Comparison of ENCODE assay signal across 11 cellular contexts in the genomic region with DNA sequence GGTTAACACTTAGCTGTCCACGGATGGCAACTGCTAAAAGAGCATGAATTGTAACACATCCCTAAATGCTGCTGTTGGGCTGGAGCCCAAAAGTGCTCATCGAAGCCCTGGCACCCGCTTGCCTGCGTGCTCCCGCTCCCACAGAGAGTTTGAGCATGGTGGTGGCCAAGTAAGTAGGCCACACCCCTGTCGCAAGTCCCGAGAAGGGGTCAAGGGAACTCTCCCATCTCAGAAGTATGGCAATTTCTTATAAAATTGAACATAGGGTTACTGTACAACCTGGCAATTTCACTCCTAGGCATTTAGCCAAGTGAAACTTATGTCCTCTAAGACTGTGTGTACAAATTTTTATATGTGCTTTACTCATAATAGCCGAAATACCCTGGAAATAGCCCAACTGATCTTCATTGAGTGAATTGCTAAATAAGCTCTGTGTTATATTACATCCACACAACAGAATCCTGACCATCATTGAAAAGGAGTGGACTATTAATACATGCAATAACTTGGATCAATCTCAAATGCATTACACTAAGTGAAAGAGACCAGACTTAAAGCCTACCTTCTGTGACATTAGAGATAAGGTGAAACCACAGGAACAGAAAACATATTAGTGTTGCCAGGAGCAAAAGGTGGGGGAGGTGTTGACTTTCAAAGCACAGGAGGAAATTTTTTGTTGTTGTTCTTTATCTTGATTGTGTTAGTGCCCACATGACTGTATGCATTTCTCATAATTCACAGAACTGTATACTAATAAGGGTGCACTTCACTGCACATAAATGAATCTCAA. TPM values are rescaled to one million over a fixed set of nuclear protein-coding genes. Genes with fewer than 3 reads are reported as not detected.
DNase-seq lines count a peak whose midpoint lies in the region; ATAC-seq and TF ChIP-seq lines count a peak whose summit lies in the region.
"Had no signal": no experiment of that assay in that cellular context is flagged by ENCODE, and none has a peak within 500 bp of the region (broad histone marks: within the 10 kb centered on the region; RNA-seq: fewer than 3 reads in every experiment).

No MANE protein-coding gene starts in this region.

- TF ChIP-seq CTCF in OCI-LY3 (IDR thresholded peaks at IDR 0.05; ENCODE audit: low read depth, low read length) = no peak

- peaks cover 6% of the 10 kb centered on the region for H3K36me3 Mint-ChIP-seq in activated CD4-positive, alpha-beta T cell treated with anti-CD3 and anti-CD28 coated beads, Interleukin-2, amount 10 ng/mL, durations not matched to agents 24 days and 14 days (ENCODE audit: low read depth)
- H3K36me3 Mint-ChIP-seq in stimulated activated effector memory CD8-positive, alpha-beta T cell treated with anti-CD3 and anti-CD28 coated beads, Interleukin-12 subunit alpha, Interleukin-12 subunit beta, amount 100 ng/mL, for 72 hours = peaks cover 6% of the 10 kb centered on the region

- peaks cover 60% of the 10 kb centered on the region for H3K4me1 ChIP-seq in OCI-LY3 (ENCODE audit: low read length)

- no peaks in the 10 kb centered on the region for H3K36me3 ChIP-seq in OCI-LY3 (replicated peaks; ENCODE audit: low read depth, low read length)
- H3K36me3 ChIP-seq: upper lobe of left lung had no signal

- peak overlapping the region; percentile 6; the same call in 1 of the 2 replicates for H3K4me2 ChIP-seq in OCI-LY3 (ENCODE audit: low read length)

- no peak overlapping the region for H2AFZ ChIP-seq in OCI-LY3 (ENCODE audit: low read depth, low read length)

- no peaks in the 10 kb centered on the region for H3K9me3 ChIP-seq in OCI-LY3 (ENCODE audit: insufficient read depth, low read length)
- H3K9me3 ChIP-seq: upper lobe of left lung had no signal

- H3K27ac ChIP-seq in OCI-LY3 (ENCODE audit: low read length) = no peak overlapping the region
- H3K27ac ChIP-seq: upper lobe of left lung had no signal

- H3K9me3 Mint-ChIP-seq in activated CD4-positive, alpha-beta T cell treated with anti-CD3 and anti-CD28 coated beads, Interleukin-2, amount 10 ng/mL, durations not matched to agents 24 days and 14 days = no peaks in the 10 kb centered on the region
- no peaks in the 10 kb centered on the region for H3K9me3 Mint-ChIP-seq in stimulated activated effector memory CD8-positive, alpha-beta T cell treated with anti-CD3 and anti-CD28 coated beads, Interleukin-12 subunit alpha, Interleukin-12 subunit beta, amount 100 ng/mL, for 72 hours

- intact Hi-C loops in activated CD4-positive, alpha-beta T cell treated with anti-CD3 and anti-CD28 coated beads, Interleukin-2, amount 10 ng/mL, durations not matched to agents 24 days and 14 days (cut with micrococcal nuclease) = loop anchor here (2.0 to 10.0 kb wide), 6 partner anchors 328 to 840 kb away; partner anchors contain the start of genes CD200R1 and SLC35A5

- H3K4me3 ChIP-seq in OCI-LY3 (ENCODE audit: low read length) = no peak overlapping the region
- H3K4me3 ChIP-seq: upper lobe of left lung had no signal

- peak overlapping the region; percentile 49 for H3K4me3 Mint-ChIP-seq in activated CD4-positive, alpha-beta T cell treated with anti-CD3 and anti-CD28 coated beads, Interleukin-2, amount 10 ng/mL, durations not matched to agents 24 days and 14 days
- H3K4me3 Mint-ChIP-seq in stimulated activated effector memory CD8-positive, alpha-beta T cell treated with anti-CD3 and anti-CD28 coated beads, Interleukin-12 subunit alpha, Interleukin-12 subunit beta, amount 100 ng/mL, for 72 hours = peak overlapping the region; percentile 77

- H3K9ac ChIP-seq in OCI-LY3 (ENCODE audit: low read length) = no peak overlapping the region

- DNase-seq in activated CD4-positive, alpha-beta T cell treated with anti-CD3 and anti-CD28 coated beads, Interleukin-2, amount 10 ng/mL, durations not matched to agents 24 days and 14 days = peak; percentile 74
- DNase-seq in activated CD4-positive, alpha-beta T cell treated with anti-CD3 and anti-CD28 coated beads, Interleukin-2, amount 50 U/mL, for 48 hours = no peak
- DNase-seq in astrocyte of the hippocampus (ENCODE audit: low read depth, low spot score) (peak; percentile 13), AG20443 (ENCODE audit: low spot score) (no peak)
- no peak for DNase-seq in stimulated activated effector memory CD8-positive, alpha-beta T cell treated with anti-CD3 and anti-CD28 coated beads, Interleukin-12 subunit alpha, Interleukin-12 subunit beta, amount 100 ng/mL, for 72 hours (ENCODE audit: low spot score in 2 of 2)
- DNase-seq in stimulated activated CD4-positive, alpha-beta T cell treated with anti-CD3 and anti-CD28 coated beads, Interleukin-4, amount 100 ng/mL, for 1 hour = no peak
- DNase-seq: NCI-H1092 treated with DMSO at 0.1 percent for 48 hours; stimulated activated CD4-positive, alpha-beta T cell treated with anti-CD3 and anti-CD28 coated beads, Interleukin-4, amount 100 ng/mL, for 24 hours had no signal

- peaks cover 4% of the 10 kb centered on the region; the same call in 1 of the 2 replicates for H3K27me3 ChIP-seq in OCI-LY3 (ENCODE audit: low read depth, low read length)
- H3K27me3 ChIP-seq: upper lobe of left lung had no signal

- H3K79me2 ChIP-seq in OCI-LY3 (ENCODE audit: low read length) = no peaks in the 10 kb centered on the region

- peaks cover 60% of the 10 kb centered on the region for H3K4me1 Mint-ChIP-seq in activated CD4-positive, alpha-beta T cell treated with anti-CD3 and anti-CD28 coated beads, Interleukin-2, amount 10 ng/mL, durations not matched to agents 24 days and 14 days
- H3K4me1 Mint-ChIP-seq in stimulated activated effector memory CD8-positive, alpha-beta T cell treated with anti-CD3 and anti-CD28 coated beads, Interleukin-12 subunit alpha, Interleukin-12 subunit beta, amount 100 ng/mL, for 72 hours = peaks cover 49% of the 10 kb centered on the region

- H3K27ac Mint-ChIP-seq in activated CD4-positive, alpha-beta T cell treated with anti-CD3 and anti-CD28 coated beads, Interleukin-2, amount 10 ng/mL, durations not matched to agents 24 days and 14 days = peak overlapping the region; percentile 94
- H3K27ac Mint-ChIP-seq in stimulated activated effector memory CD8-positive, alpha-beta T cell treated with anti-CD3 and anti-CD28 coated beads, Interleukin-12 subunit alpha, Interleukin-12 subunit beta, amount 100 ng/mL, for 72 hours = peak overlapping the region; percentile 84

- H3K27me3 Mint-ChIP-seq in activated CD4-positive, alpha-beta T cell treated with anti-CD3 and anti-CD28 coated beads, Interleukin-2, amount 10 ng/mL, durations not matched to agents 24 days and 14 days = no peaks in the 10 kb centered on the region

- no peaks in the 10 kb centered on the region for H4K20me1 ChIP-seq in OCI-LY3 (ENCODE audit: insufficient read depth, low read length)

- ATAC-seq in stimulated activated effector memory CD8-positive, alpha-beta T cell treated with anti-CD3 and anti-CD28 coated beads, Interleukin-12 subunit alpha, Interleukin-12 subunit beta, amount 100 ng/mL, for 72 hours = peak; percentile 39
- ATAC-seq in GM21367 (IDR thresholded peaks at IDR 0.05; ENCODE audit: unreplicated experiment) = no peak

RNA-seq across cellular contexts. Expression of gene GCSAM, which starts 1.5 kb away (rescaled TPM):
- 1.6 and 1.7 TPM in 2 replicates for total RNA-seq in activated CD4-positive, alpha-beta T cell treated with anti-CD3 and anti-CD28 coated beads, Interleukin-2, amount 10 ng/mL, durations not matched to agents 24 days and 14 days

RNA-seq across cellular contexts. Expression of gene C3orf52, which starts 48.3 kb away (rescaled TPM):
- total RNA-seq in activated CD4-positive, alpha-beta T cell treated with anti-CD3 and anti-CD28 coated beads, Interleukin-2, amount 10 ng/mL, durations not matched to agents 24 days and 14 days = 13.0 and 14.2 TPM in 2 replicates

Comparison
In these comparisons a context has a peak if more than half of its experiments do, and no peak if none do; other contexts are left out.
1. DNase-seq: peak in activated CD4-positive, alpha-beta T cell treated with anti-CD3 and anti-CD28 coated beads, Interleukin-2, amount 10 ng/mL, durations not matched to agents 24 days and 14 days (single experiment) and astrocyte of the hippocampus (single experiment); none in activated CD4-positive, alpha-beta T cell treated with anti-CD3 and anti-CD28 coated beads, Interleukin-2, amount 50 U/mL, for 48 hours (0 of 2), stimulated activated effector memory CD8-positive, alpha-beta T cell treated with anti-CD3 and anti-CD28 coated beads, Interleukin-12 subunit alpha, Interleukin-12 subunit beta, amount 100 ng/mL, for 72 hours (0 of 2), AG20443 (single experiment) and stimulated activated CD4-positive, alpha-beta T cell treated with anti-CD3 and anti-CD28 coated beads, Interleukin-4, amount 100 ng/mL, for 1 hour (single experiment).